In genomic region chr13:66673401-66673800, GRCh38 we compare ENCODE assay signal across 1 cellular context.
TF ChIP-seq lines count a peak whose summit lies in the region.

No MANE protein-coding gene starts in this region.

TF ChIP-seq in SK-N-SH, 30 proteins besides CTCF, POLR2A, EP300 and RAD21 (continued from another document):
- TF ChIP-seq PBX3 (IDR thresholded peaks at IDR 0.05), result peak; percentile 94
TF ChIP-seq in SK-N-SH: peak in this region for 9.
